ENCODE assay signal across 18 cellular contexts in genomic region chr13:20132052-20132634, GRCh38. TPM values are rescaled to one million over a fixed set of nuclear protein-coding genes. Genes with fewer than 3 reads are reported as not detected.
DNase-seq lines count a peak whose midpoint lies in the region; ATAC-seq and TF ChIP-seq lines count a peak whose summit lies in the region.
"Had no signal": no experiment of that assay in that cellular context is flagged by ENCODE, and none has a peak within 500 bp of the region (broad histone marks: within the 10 kb centered on the region; RNA-seq: fewer than 3 reads in every experiment).

No MANE protein-coding gene starts in this region.

- POLR2A ChIA-PET in CD8-positive, alpha-beta T cell (lab: Charles Lee) = no interaction called here

- no peaks in the 10 kb centered on the region for H3K9me3 Mint-ChIP-seq in type B pancreatic cell
- no peaks in the 10 kb centered on the region for H3K9me3 Mint-ChIP-seq in CD8-positive, alpha-beta T cell
- H3K9me3 Mint-ChIP-seq: CD8-positive, alpha-beta memory T cell had no signal

- peak overlapping the region; percentile 23 for H3K27ac ChIP-seq in left ventricle myocardium inferior (replicated peaks)
- H3K27ac ChIP-seq in heart left ventricle = peak overlapping the region in 1 of 12 donors; percentile 18
- H3K27ac ChIP-seq in CD8-positive, alpha-beta T cell (ENCODE audit: low read depth, low read length) = no peak overlapping the region
- H3K27ac ChIP-seq: BLaER1 treated with 17β-estradiol and CSF1 and Interleukin-3, amounts not matched to agents 10 nM and 100 nM; GM23248 had no signal

- H3K36me3 ChIP-seq in left ventricle myocardium inferior = no peaks in the 10 kb centered on the region
- H3K36me3 ChIP-seq in heart left ventricle = no peaks in the 10 kb centered on the region
- no peaks in the 10 kb centered on the region for H3K36me3 ChIP-seq in CD8-positive, alpha-beta T cell (ENCODE audit: insufficient read depth, low read length)
- H3K36me3 ChIP-seq: BLaER1 treated with 17β-estradiol and CSF1 and Interleukin-3, amounts not matched to agents 10 nM and 100 nM had no signal

- TF ChIP-seq POLR2A in heart left ventricle (IDR thresholded peaks at IDR 0.05) = no peak

- no peak overlapping the region for H3K4me3 Mint-ChIP-seq in type B pancreatic cell
- no peak overlapping the region for H3K4me3 Mint-ChIP-seq in CD8-positive, alpha-beta T cell
- H3K4me3 Mint-ChIP-seq: B cell; CD8-positive, alpha-beta memory T cell had no signal

- H3K27me3 ChIP-seq in left ventricle myocardium inferior (ENCODE audit: low read depth) (peaks cover 77% of the 10 kb centered on the region), heart left ventricle (peaks cover 0 to 41% (median 14%) of the 10 kb centered on the region in 9 donors)
- H3K27me3 ChIP-seq in CD8-positive, alpha-beta T cell (ENCODE audit: insufficient read depth, low read length) = peaks cover 19% of the 10 kb centered on the region

- no peak overlapping the region for H3K27ac Mint-ChIP-seq in type B pancreatic cell
- no peak overlapping the region for H3K27ac Mint-ChIP-seq in CD8-positive, alpha-beta T cell
- H3K27ac Mint-ChIP-seq: B cell; CD8-positive, alpha-beta memory T cell had no signal

- WGBS in heart left ventricle, 4 donors = 79 to 83% (median 81%) methylated on average over 7 to 10 of the region's 10 CpGs

- ATAC-seq in heart left ventricle = no peak
- no peak for ATAC-seq in left lobe of liver
- no peak for ATAC-seq in CD8-positive, alpha-beta T cell

- peaks cover 30% of the 10 kb centered on the region for H3K27me3 Mint-ChIP-seq in type B pancreatic cell
- peaks cover 26% of the 10 kb centered on the region for H3K27me3 Mint-ChIP-seq in CD8-positive, alpha-beta T cell (ENCODE audit: low read depth)

- intact Hi-C loops in left ventricle myocardium inferior (cut with micrococcal nuclease) = no loop called here
- intact Hi-C loops in heart left ventricle (cut with DNase I) = no loop called here
- intact Hi-C loops in CD8-positive, alpha-beta T cell (cut with DNase I, micrococcal nuclease) = no loop called here

- no peaks in the 10 kb centered on the region for H3K4me1 Mint-ChIP-seq in type B pancreatic cell (ENCODE audit: unreplicated experiment)
- peaks cover 5% of the 10 kb centered on the region for H3K4me1 Mint-ChIP-seq in CD8-positive, alpha-beta T cell (ENCODE audit: low read depth)

- H3K4me1 ChIP-seq in left ventricle myocardium inferior (peaks cover 39% of the 10 kb centered on the region), heart left ventricle (peaks cover 0 to 26% (median 12%) of the 10 kb centered on the region in 12 donors)
- peaks cover 18% of the 10 kb centered on the region for H3K4me1 ChIP-seq in CD8-positive, alpha-beta T cell (ENCODE audit: insufficient read depth, low read length)

- H3K36me3 Mint-ChIP-seq in type B pancreatic cell = no peaks in the 10 kb centered on the region
- no peaks in the 10 kb centered on the region for H3K36me3 Mint-ChIP-seq in CD8-positive, alpha-beta T cell
- H3K36me3 Mint-ChIP-seq: CD8-positive, alpha-beta memory T cell had no signal

- peak; percentile 40 for DNase-seq in activated CD8-positive, alpha-beta memory T cell treated with anti-CD3 and anti-CD28 coated beads for 24 hours
- DNase-seq in activated CD8-positive, alpha-beta memory T cell treated with anti-CD3 and anti-CD28 coated beads, Interleukin-2, amount 50 U/mL, for 4 hours = no peak
- DNase-seq in left ventricle myocardium inferior (no peak), heart left ventricle (no peak), left lobe of liver (ENCODE audit: low spot score) (peak; percentile 4), type B pancreatic cell (ENCODE audit: extremely low spot score, unreplicated experiment) (peak; percentile 51)
- no peak for DNase-seq in activated CD4-positive, alpha-beta T cell treated with anti-CD3 and anti-CD28 coated beads, Interleukin-2, amount 50 U/mL, for 48 hours
- no peak for DNase-seq in CD8-positive, alpha-beta T cell
- DNase-seq: 8988T; CD8-positive, alpha-beta memory T cell; DMS153; DMS79; GDM1; GM23248; HCEC 1CT had no signal

- H3K4me3 ChIP-seq in left ventricle myocardium inferior (no peak overlapping the region), heart left ventricle (no peak overlapping the region)
- H3K4me3 ChIP-seq in CD8-positive, alpha-beta T cell (ENCODE audit: low read depth, low read length) = no peak overlapping the region
- H3K4me3 ChIP-seq: BLaER1 treated with 17β-estradiol and CSF1 and Interleukin-3, amounts not matched to agents 10 nM and 100 nM; GM23248 had no signal

- CTCF ChIA-PET in CD8-positive, alpha-beta T cell (lab: Charles Lee) = no interaction called here

- H3K9me3 ChIP-seq in left ventricle myocardium inferior (replicated peaks) (no peaks in the 10 kb centered on the region), heart left ventricle (no peaks in the 10 kb centered on the region)
- H3K9me3 ChIP-seq in CD8-positive, alpha-beta T cell (ENCODE audit: low read length) = no peaks in the 10 kb centered on the region
- H3K9me3 ChIP-seq: BLaER1 treated with 17β-estradiol and CSF1 and Interleukin-3, amounts not matched to agents 10 nM and 100 nM; Caco-2 had no signal

- no peak for TF ChIP-seq CTCF in left ventricle myocardium inferior (IDR thresholded peaks at IDR 0.05; ENCODE audit: borderline replicate concordance)
- no peak for TF ChIP-seq CTCF in heart left ventricle (IDR thresholded peaks at IDR 0.05)
- TF ChIP-seq CTCF in type B pancreatic cell (conservative IDR thresholded peaks at IDR 0.05) = no peak
- no peak for TF ChIP-seq CTCF in CD8-positive, alpha-beta T cell (IDR thresholded peaks at IDR 0.05)

RNA-seq across cellular contexts. Expression of gene GJA3, which starts 28.7 kb away (rescaled TPM):
- total RNA-seq in left ventricle myocardium inferior = 17.6 TPM
- 10 to 100 TPM; 13.6 to 30.5 (median 17.9) TPM for total RNA-seq in heart left ventricle
- 1 to 10 TPM; 5.4 to 9.3 TPM for polyA plus RNA-seq in heart left ventricle
- 0.03 TPM for total RNA-seq in left lobe of liver
- total RNA-seq in type B pancreatic cell (ENCODE audit: low replicate concordance) = 0.31 and 0.60 TPM in 2 replicates
- under 1 TPM in 1 of 2 experiments, not detected in 1; 0.08 TPM for total RNA-seq in CD8-positive, alpha-beta T cell

Comparison
In these comparisons a context has a peak if more than half of its experiments do, and no peak if none do; other contexts are left out.
1. DNase-seq: peak in activated CD8-positive, alpha-beta memory T cell treated with anti-CD3 and anti-CD28 coated beads for 24 hours (single experiment), left lobe of liver (single experiment) and type B pancreatic cell (single experiment); none in activated CD8-positive, alpha-beta memory T cell treated with anti-CD3 and anti-CD28 coated beads, Interleukin-2, amount 50 U/mL, for 4 hours (single experiment), left ventricle myocardium inferior (single experiment), heart left ventricle (0 of 5), activated CD4-positive, alpha-beta T cell treated with anti-CD3 and anti-CD28 coated beads, Interleukin-2, amount 50 U/mL, for 48 hours (0 of 2) and CD8-positive, alpha-beta T cell (0 of 7).